In genomic region chr16:2752850-2753522, GRCh38 we compare ENCODE assay signal across 8 cellular contexts. TPM values are rescaled to one million over a fixed set of nuclear protein-coding genes. Genes with fewer than 3 reads are reported as not detected.
DNase-seq lines count a peak whose midpoint lies in the region; ATAC-seq and TF ChIP-seq lines count a peak whose summit lies in the region.

No MANE protein-coding gene starts in this region.

- no peak overlapping the region for H2AFZ ChIP-seq in neural cell (ENCODE audit: low read depth, low read length)

- no peaks in the 10 kb centered on the region for H3K27me3 ChIP-seq in neural cell (ENCODE audit: insufficient read depth, low read depth, low read length)
- no peaks in the 10 kb centered on the region for H3K27me3 ChIP-seq in thyroid gland

- peak overlapping the region; percentile 62 for H3K4me2 ChIP-seq in neural cell (ENCODE audit: low read length)

- peaks cover 35 to 40% of the 10 kb centered on the region in 2 donors for H3K4me1 ChIP-seq in thyroid gland

- H4K20me1 ChIP-seq in neural cell (ENCODE audit: insufficient read depth), result peaks cover 10% of the 10 kb centered on the region

- ATAC-seq in GM19395 (IDR thresholded peaks at IDR 0.05; ENCODE audit: unreplicated experiment) (peak; percentile 34), HG03460 (IDR thresholded peaks at IDR 0.05; ENCODE audit: unreplicated experiment) (peak; percentile 29)

- no peaks in the 10 kb centered on the region for H3K9me3 ChIP-seq in neural cell (ENCODE audit: low read length)
- H3K9me3 ChIP-seq in thyroid gland, result no peaks in the 10 kb centered on the region

- no peak for TF ChIP-seq CTCF in foreskin fibroblast (IDR thresholded peaks at IDR 0.05; ENCODE audit: low read depth, low read length)
- TF ChIP-seq CTCF in neural cell (IDR thresholded peaks at IDR 0.05; ENCODE audit: poor library complexity, severe bottlenecking), result no peak
- TF ChIP-seq CTCF in thyroid gland (IDR thresholded peaks at IDR 0.05), result no peak

- intact Hi-C loops in thyroid gland (cut with DNase I), result no loop called here

- H3K79me2 ChIP-seq in neural cell (replicated peaks; ENCODE audit: insufficient read depth, low read length), result peaks cover 46% of the 10 kb centered on the region

- H3K9me2 ChIP-seq in neural cell (ENCODE audit: insufficient read depth, low read length), result no peaks in the 10 kb centered on the region

- no peak for TF ChIP-seq EP300 in neural cell (conservative IDR thresholded peaks at IDR 0.05; ENCODE audit: poor library complexity, severe bottlenecking)

- peaks cover 3% of the 10 kb centered on the region for H3F3A ChIP-seq in neural cell (ENCODE audit: insufficient read depth, low read length, poor library complexity, severe bottlenecking)

- TF ChIP-seq POLR2A in thyroid gland (IDR thresholded peaks at IDR 0.05), result no peak

- H3K36me3 ChIP-seq in neural cell (ENCODE audit: insufficient read depth, low read length), result no peaks in the 10 kb centered on the region
- H3K36me3 ChIP-seq in thyroid gland, result peaks cover 7 to 10% of the 10 kb centered on the region in 2 donors

- H3K4me3 ChIP-seq in foreskin fibroblast (ENCODE audit: low read depth in 1 of 2, low read length in 2 of 2), result peak overlapping the region; percentile 56 to 88
- peak overlapping the region; percentile 98 for H3K4me3 ChIP-seq in neural cell (ENCODE audit: low read length)
- peak overlapping the region; percentile 83 to 88 (median 88) for H3K4me3 ChIP-seq in thyroid gland (replicated peaks in 1 of 3)

- TF ChIP-seq RAD21 in neural cell (conservative IDR thresholded peaks at IDR 0.05), result no peak

- peak overlapping the region; percentile 100 for H3K27ac ChIP-seq in neural cell (ENCODE audit: low read length)
- H3K27ac ChIP-seq in thyroid gland, result peak overlapping the region; percentile 93 to 99 (median 98)

- DNase-seq in COLO829 (ENCODE audit: low spot score) (peak; percentile 86), NCI-H774 (lab: John Stamatoyannopoulos, UW) (peak; percentile 69), activated T-helper 1 cell treated with Interleukin-2 at 50 U/mL for 16 hours (ENCODE audit: low read depth) (peak; percentile 51), foreskin fibroblast (peak; percentile 78 to 93), thyroid gland (peak; percentile 81)

- peak overlapping the region; percentile 99 for H3K9ac ChIP-seq in neural cell (ENCODE audit: low read length)

- 0 to 2% methylated on average over 3 to 9 of the region's 72 CpGs for WGBS in thyroid gland, 2 donors

TF ChIP-seq in neural cell, 6 proteins besides CTCF, POLR2A, EP300 and RAD21:
- TF ChIP-seq TAF1 (IDR thresholded peaks at IDR 0.05; ENCODE audit: low read depth), result no peak
- peak; percentile 53 for TF ChIP-seq MXI1 (conservative IDR thresholded peaks at IDR 0.05; ENCODE audit: poor library complexity, severe bottlenecking)
- no peak for TF ChIP-seq EZH2 (IDR thresholded peaks at IDR 0.05; ENCODE audit: borderline replicate concordance, insufficient read depth, low read length, poor library complexity, severe bottlenecking)
TF ChIP-seq in neural cell: peak in this region for 1.

RNA-seq across cellular contexts. Expression of gene SRRM2, which starts 0.5 kb away (rescaled TPM):
- polyA plus RNA-seq in neural cell, result 40.0 and 58.2 TPM in 2 replicates
- 58.7 and 80.2 TPM in 2 replicates for polyA minus RNA-seq in neural cell
- 100 to 1,000 TPM; 262 to 378 (median 312) TPM for total RNA-seq in thyroid gland

RNA-seq across cellular contexts. Expression of gene ELOB, which starts 24.1 kb away (rescaled TPM):
- 513 and 520 TPM in 2 replicates for polyA plus RNA-seq in neural cell
- polyA minus RNA-seq in neural cell, result 148 and 152 TPM in 2 replicates
- total RNA-seq in thyroid gland, result 100 to 1,000 TPM; 373 to 786 (median 647) TPM

RNA-seq across cellular contexts. Expression of gene PRSS27, which starts 33.0 kb away (rescaled TPM):
- polyA plus RNA-seq in neural cell, result 3.0 and 5.9 TPM in 2 replicates
- 3.4 and 4.9 TPM in 2 replicates for polyA minus RNA-seq in neural cell
- total RNA-seq in thyroid gland, result 1 to 10 TPM in 3 of 4 donors, not detected in 1; 1.1 to 1.5 (median 1.1) TPM

RNA-seq across cellular contexts. Expression of gene PRSS33, which starts 34.4 kb away (rescaled TPM):
- polyA plus RNA-seq in neural cell, result not detected in 2 replicates
- not detected in 2 replicates for polyA minus RNA-seq in neural cell
- total RNA-seq in thyroid gland, result not detected

RNA-seq across cellular contexts. Expression of gene PRSS41, which starts 45.3 kb away (rescaled TPM):
- polyA plus RNA-seq in neural cell, result not detected in 2 replicates
- not detected in 2 replicates for polyA minus RNA-seq in neural cell
- total RNA-seq in thyroid gland, result not detected

Comparison
In these comparisons a context has a peak if more than half of its experiments do, and no peak if none do; other contexts are left out.
1. Peak in every context shown above with its lines: DNase-seq, ATAC-seq, H3K4me3 ChIP-seq and H3K27ac ChIP-seq.